In genomic region chr2:197255550-197255949, GRCh38 we compare ENCODE assay signal across 8 cellular contexts.
A peak's percentile ranks its signal among the peaks of the same experiment; 100 is the strongest.
DNase-seq lines count a peak whose midpoint lies in the region; ATAC-seq lines count a peak whose summit lies in the region.

No MANE protein-coding gene starts in this region.

- H3K27ac Mint-ChIP-seq in central memory CD8-positive, alpha-beta T cell (ENCODE audit: low read depth), result peak overlapping the region; percentile 96

- ATAC-seq in GM19395 (IDR thresholded peaks at IDR 0.05; ENCODE audit: unreplicated experiment), result peak; percentile 94
- peak; percentile 90 for ATAC-seq in HG03558 (IDR thresholded peaks at IDR 0.05; ENCODE audit: extremely low read depth, unreplicated experiment)
- peak; percentile 83 to 85 for ATAC-seq in activated CD4-positive, CD25-positive, alpha-beta regulatory T cell treated with anti-CD3 and anti-CD28 coated beads, Interleukin-2, amount 50 U/mL, for 24 hours
- ATAC-seq in central memory CD8-positive, alpha-beta T cell (replicated peaks; ENCODE audit: extremely low read depth, poor library complexity, severe bottlenecking), result peak; percentile 91

- H3K27me3 Mint-ChIP-seq in central memory CD8-positive, alpha-beta T cell, result no peaks in the 10 kb centered on the region

- peak overlapping the region; percentile 77 for H3K4me3 Mint-ChIP-seq in central memory CD8-positive, alpha-beta T cell

- peaks cover 70% of the 10 kb centered on the region for H3K4me1 Mint-ChIP-seq in central memory CD8-positive, alpha-beta T cell

- peaks cover 16% of the 10 kb centered on the region for H3K36me3 Mint-ChIP-seq in central memory CD8-positive, alpha-beta T cell (ENCODE audit: insufficient read depth)

- DNase-seq in AML-193 (lab: John Stamatoyannopoulos, UW) (peak; percentile 92 to 93), midbrain (lab: John Stamatoyannopoulos, UW) (peak; percentile 61), NCI-H524 treated with DMSO at 0.1 percent for 48 hours (lab: John Stamatoyannopoulos, UW) (no peak)
- DNase-seq in central memory CD8-positive, alpha-beta T cell (ENCODE audit: low spot score in 2 of 2), result peak; percentile 61 to 70
- DNase-seq in stimulated activated CD8-positive, alpha-beta memory T cell treated with anti-CD3 and anti-CD28 coated beads, Interleukin-4, amount 100 ng/mL, for 4 hours (ENCODE audit: low read depth in 2 of 2, low spot score in 1 of 2), result peak; percentile 35 to 62

- H3K9me3 Mint-ChIP-seq in central memory CD8-positive, alpha-beta T cell, result no peaks in the 10 kb centered on the region
